Comparison of ENCODE assay signal across 19 cellular contexts in the genomic region with DNA sequence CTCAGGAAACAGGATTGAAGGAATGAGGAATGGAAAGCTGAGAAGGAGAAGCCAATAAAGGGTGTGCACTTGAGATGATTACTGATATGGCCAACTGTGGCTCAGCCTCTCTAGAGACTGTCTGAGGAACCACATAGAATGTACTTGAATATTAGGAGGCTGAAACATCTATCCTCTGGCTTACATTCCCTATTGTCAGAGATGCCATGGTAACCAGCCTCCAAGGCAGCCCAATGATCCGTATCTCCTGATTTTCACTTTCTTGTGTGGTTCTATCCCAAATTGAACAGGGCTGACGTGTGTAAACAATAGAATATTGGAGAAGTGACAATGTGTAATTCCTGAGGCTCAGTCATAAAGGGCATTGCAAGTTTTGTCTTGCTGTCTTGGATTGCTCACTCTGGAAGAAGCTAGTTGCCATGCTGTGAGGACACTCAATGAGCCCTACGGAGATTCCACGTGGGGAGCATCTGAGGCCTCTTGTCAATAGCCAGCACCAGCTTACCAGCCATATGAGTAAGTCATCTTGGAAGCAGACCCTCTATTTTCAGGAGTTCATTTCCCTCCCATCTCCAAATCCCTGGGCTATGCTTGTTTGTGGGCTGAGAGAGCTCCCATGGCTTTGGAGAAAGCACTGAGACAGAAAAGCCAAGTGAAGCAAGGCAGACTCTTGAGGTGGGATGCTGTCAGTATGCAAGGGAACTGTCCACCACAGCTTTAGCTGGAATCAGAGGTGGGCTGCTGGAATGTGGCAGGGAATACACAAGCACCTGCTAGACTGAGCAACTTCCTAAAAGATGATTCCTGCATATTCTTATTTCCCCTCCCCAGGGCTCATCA.
"Had no signal": no experiment of that assay in that cellular context is flagged by ENCODE, and none has a peak within 500 bp of the region (broad histone marks: within the 10 kb centered on the region; RNA-seq: fewer than 3 reads in every experiment).

No MANE protein-coding gene starts in this region.

- H3K27ac ChIP-seq: body of pancreas, coronary artery, thyroid gland had no signal

- H3K27ac Mint-ChIP-seq: activated CD4-positive, alpha-beta T cell treated with anti-CD3 and anti-CD28 coated beads, Interleukin-2, amount 10 ng/mL, durations not matched to agents 24 days and 14 days; activated CD8-positive, alpha-beta T cell treated with anti-CD3 and anti-CD28 coated beads, Interleukin-2, amount 10 ng/mL, durations not matched to agents 7 days and 5 days; activated naive CD4-positive, alpha-beta T cell treated with anti-CD3 and anti-CD28 coated beads, Interleukin-2, amount 50 U/mL, for 72 hours had no signal

- H3K9me3 Mint-ChIP-seq: activated CD4-positive, alpha-beta T cell treated with anti-CD3 and anti-CD28 coated beads, Interleukin-2, amount 10 ng/mL, durations not matched to agents 24 days and 14 days; activated naive CD4-positive, alpha-beta T cell treated with anti-CD3 and anti-CD28 coated beads, Interleukin-2, amount 50 U/mL, for 72 hours; central memory CD8-positive, alpha-beta T cell had no signal

- H3K36me3 Mint-ChIP-seq: activated naive CD4-positive, alpha-beta T cell treated with anti-CD3 and anti-CD28 coated beads, Interleukin-2, amount 50 U/mL, for 72 hours had no signal

- H3K4me1 ChIP-seq: body of pancreas, thyroid gland had no signal

- H3K27me3 ChIP-seq: body of pancreas, thyroid gland had no signal

- H3K4me3 ChIP-seq: body of pancreas, coronary artery, thyroid gland had no signal

- H3K4me1 Mint-ChIP-seq: activated CD4-positive, alpha-beta T cell treated with anti-CD3 and anti-CD28 coated beads, Interleukin-2, amount 10 ng/mL, durations not matched to agents 24 days and 14 days; central memory CD8-positive, alpha-beta T cell had no signal

- H3K9me3 ChIP-seq: body of pancreas, thyroid gland had no signal

- H3K4me3 Mint-ChIP-seq: activated CD4-positive, alpha-beta T cell treated with anti-CD3 and anti-CD28 coated beads, Interleukin-2, amount 10 ng/mL, durations not matched to agents 24 days and 14 days; activated CD8-positive, alpha-beta T cell treated with anti-CD3 and anti-CD28 coated beads, Interleukin-2, amount 10 ng/mL, durations not matched to agents 7 days and 5 days; central memory CD8-positive, alpha-beta T cell had no signal

- H3K36me3 ChIP-seq: thyroid gland had no signal

- DNase-seq: activated CD4-positive, alpha-beta T cell treated with anti-CD3 and anti-CD28 coated beads, Interleukin-2, amount 10 ng/mL, durations not matched to agents 24 days and 14 days; activated CD4-positive, CD25-positive, alpha-beta regulatory T cell; activated CD8-positive, alpha-beta memory T cell treated with anti-CD3 and anti-CD28 coated beads, Interleukin-2, amount 50 U/mL, for 4 hours; activated CD8-positive, alpha-beta T cell treated with anti-CD3 and anti-CD28 coated beads, Interleukin-2, amount 10 ng/mL, durations not matched to agents 7 days and 5 days; activated effector memory CD4-positive, alpha-beta T cell treated with anti-CD3 and anti-CD28 coated beads, Interleukin-2, amount 50 U/mL, for 16 hours; activated T-cell treated with anti-CD3 and anti-CD28 coated beads, Interleukin-2, amount 50 U/mL, for 48 hours; amniotic stem cell; body of pancreas; effector CD8-positive, alpha-beta T cell; glutamatergic neuron; kidney glomerular epithelial cell; stimulated activated CD4-positive, alpha-beta T cell treated with anti-CD3 and anti-CD28 coated beads, Interleukin-12 subunit alpha, Interleukin-12 subunit beta, amount 100 ng/mL, for 4 hours; stimulated activated CD4-positive, alpha-beta T cell treated with anti-CD3 and anti-CD28 coated beads, Interleukin-2, amount 100 ng/mL, for 24 hours; SW 1271; thyroid gland had no signal

- FAIRE-seq: urothelium cell line had no signal
